ENCODE assay signal across 21 cellular contexts in genomic region chr5:171371326-171371725, GRCh38. TPM values are rescaled to one million over a fixed set of nuclear protein-coding genes. Genes with fewer than 3 reads are reported as not detected.
DNase-seq lines count a peak whose midpoint lies in the region; ATAC-seq, FAIRE-seq and TF ChIP-seq lines count a peak whose summit lies in the region.
"Had no signal": no experiment of that assay in that cellular context is flagged by ENCODE, and none has a peak within 500 bp of the region (broad histone marks: within the 10 kb centered on the region; RNA-seq: fewer than 3 reads in every experiment).

No MANE protein-coding gene starts in this region.

- no peak overlapping the region for H3K9ac ChIP-seq in kidney (ENCODE audit: low read length in 2 of 2)
- H3K9ac ChIP-seq: SK-N-SH had no signal

- H3K4me1 Mint-ChIP-seq in activated T-cell treated with anti-CD3 and anti-CD28 coated beads, Interleukin-2, amount 50 U/mL, for 24 hours (ENCODE audit: low read depth), result peaks cover 3% of the 10 kb centered on the region
- peaks cover 7% of the 10 kb centered on the region for H3K4me1 Mint-ChIP-seq in activated T-cell treated with anti-CD3 and anti-CD28 coated beads, Interleukin-2, amount 50 U/mL, for 72 hours (ENCODE audit: low read depth)
- H3K4me1 Mint-ChIP-seq: CD4-positive, CD25-positive, alpha-beta regulatory T cell had no signal

- H3K27me3 Mint-ChIP-seq in activated T-cell treated with anti-CD3 and anti-CD28 coated beads, Interleukin-2, amount 50 U/mL, for 24 hours, result peaks cover 12% of the 10 kb centered on the region
- no peaks in the 10 kb centered on the region for H3K27me3 Mint-ChIP-seq in activated T-cell treated with anti-CD3 and anti-CD28 coated beads, Interleukin-2, amount 50 U/mL, for 72 hours (ENCODE audit: low read depth)

- intact Hi-C loops in Panc1 (cut with micrococcal nuclease; ENCODE audit: unreplicated experiment) (no loop called here), kidney (cut with DNase I) (no loop called here), spleen (cut with DNase I; ENCODE audit: low total_unique reads) (no loop called here)

- 80 to 93% (median 83%) methylated on average over 12 to 13 of the region's 13 CpGs for WGBS in spleen, 5 donors

- in situ Hi-C loops in Panc1 (cut with HindIII; ENCODE audit: low pct_unique_long_range_greater_than_20kb, low sequenced_read_pairs), result no loop called here

- CTCF ChIA-PET in Panc1 (lab: Charles Lee), result no interaction called here

- H3K27ac Mint-ChIP-seq in activated T-cell treated with anti-CD3 and anti-CD28 coated beads, Interleukin-2, amount 50 U/mL, for 24 hours, result no peak overlapping the region
- H3K27ac Mint-ChIP-seq in activated T-cell treated with anti-CD3 and anti-CD28 coated beads, Interleukin-2, amount 50 U/mL, for 72 hours, result no peak overlapping the region
- H3K27ac Mint-ChIP-seq: CD4-positive, CD25-positive, alpha-beta regulatory T cell had no signal

- TF ChIP-seq POLR2A in spleen (IDR thresholded peaks at IDR 0.05), result no peak

- POLR2A ChIA-PET in Panc1 (lab: Charles Lee), result no interaction called here

- ATAC-seq in activated T-cell treated with anti-CD3 and anti-CD28 coated beads, Interleukin-2, amount 50 U/mL, for 72 hours (replicated peaks in 1 of 2), result no peak
- ATAC-seq in Panc1, result peak; percentile 46
- no peak for ATAC-seq in HG03378 (IDR thresholded peaks at IDR 0.05; ENCODE audit: unreplicated experiment)

- no peaks in the 10 kb centered on the region for H3K27me3 ChIP-seq in Panc1 (ENCODE audit: control insufficient read depth, insufficient read depth, low read length)
- peaks cover 0 to 29% (median 0%) of the 10 kb centered on the region in 7 donors for H3K27me3 ChIP-seq in spleen (replicated peaks in 1 of 7)
- H3K27me3 ChIP-seq: BE2C had no signal

- no peak overlapping the region for H3K4me3 ChIP-seq in Panc1 (ENCODE audit: low read depth in 2 of 2, low read length in 2 of 2)
- no peak overlapping the region for H3K4me3 ChIP-seq in kidney (ENCODE audit: low read length in 2 of 2)
- no peak overlapping the region for H3K4me3 ChIP-seq in spleen

- no peaks in the 10 kb centered on the region for H3K36me3 ChIP-seq in Panc1 (ENCODE audit: control insufficient read depth, insufficient read depth, low read length)
- no peaks in the 10 kb centered on the region for H3K36me3 ChIP-seq in kidney (ENCODE audit: control insufficient read depth in 1 of 2, insufficient read depth in 2 of 2, low read length in 2 of 2)
- no peaks in the 10 kb centered on the region for H3K36me3 ChIP-seq in spleen
- H3K36me3 ChIP-seq: BE2C had no signal

- H3K9me3 ChIP-seq in Panc1 (ENCODE audit: control insufficient read depth, insufficient read depth, low read depth, low read length) (no peaks in the 10 kb centered on the region), kidney (ENCODE audit: control insufficient read depth in 1 of 2, low read length in 2 of 2) (no peaks in the 10 kb centered on the region), spleen (no peaks in the 10 kb centered on the region)
- H3K9me3 ChIP-seq: BE2C, SK-N-SH had no signal

- no TSS peak for BruUV-seq in Panc1 (replicated peaks; lab: Mats Ljungman, UMichigan)

- H3K4me1 ChIP-seq in Panc1 (ENCODE audit: control insufficient read depth, insufficient read depth, low read length) (no peaks in the 10 kb centered on the region), kidney (ENCODE audit: control insufficient read depth in 1 of 2, insufficient read depth in 1 of 2, low read depth in 1 of 2, low read length in 2 of 2) (no peaks in the 10 kb centered on the region), spleen (no peaks in the 10 kb centered on the region)
- H3K4me1 ChIP-seq: BE2C had no signal

- H3K4me3 Mint-ChIP-seq in activated T-cell treated with anti-CD3 and anti-CD28 coated beads, Interleukin-2, amount 50 U/mL, for 24 hours, result no peak overlapping the region
- H3K4me3 Mint-ChIP-seq in activated T-cell treated with anti-CD3 and anti-CD28 coated beads, Interleukin-2, amount 50 U/mL, for 72 hours, result no peak overlapping the region
- H3K4me3 Mint-ChIP-seq: CD4-positive, CD25-positive, alpha-beta regulatory T cell had no signal

- peak; percentile 21 for DNase-seq in activated T-cell treated with anti-CD3 and anti-CD28 coated beads, Interleukin-2, amount 50 U/mL, for 24 hours
- DNase-seq in activated T-cell treated with anti-CD3 and anti-CD28 coated beads, Interleukin-2, amount 50 U/mL, for 72 hours, result no peak
- DNase-seq in Panc1 (ENCODE audit: low read depth, low spot score), result no peak
- peak; percentile 41 for DNase-seq in kidney
- DNase-seq in spleen, result peak; percentile 69
- DNase-seq in middle frontal gyrus (ENCODE audit: extremely low spot score, low spot score), result no peak
- DNase-seq in stimulated activated naive CD4-positive, alpha-beta T cell treated with Interleukin-2 at 50 U/mL for 16 hours (lab: John Stamatoyannopoulos, UW), result no peak
- DNase-seq: BE2C, COR-L47, DMS 273 treated with DMSO at 0.1 percent for 48 hours, DND-41, HCEC 1CT, NCI-H1105 treated with DMSO at 0.1 percent for 48 hours, NCI-H1694, NCI-H2081 treated with DMSO at 0.1 percent for 48 hours, NCI-H510A treated with DMSO at 0.1 percent for 48 hours, SHP77 treated with DMSO at 0.1 percent for 48 hours, SK-N-SH had no signal

- H3K27ac ChIP-seq in Panc1 (ENCODE audit: low read length), result no peak overlapping the region
- no peak overlapping the region for H3K27ac ChIP-seq in kidney (ENCODE audit: low read depth in 2 of 2, low read length in 2 of 2)
- no peak overlapping the region for H3K27ac ChIP-seq in spleen

- FAIRE-seq in kidney (lab: Jason Lieb, UNC), result no peak

- H3K36me3 Mint-ChIP-seq in activated T-cell treated with anti-CD3 and anti-CD28 coated beads, Interleukin-2, amount 50 U/mL, for 24 hours (ENCODE audit: low read depth), result no peaks in the 10 kb centered on the region
- no peaks in the 10 kb centered on the region for H3K36me3 Mint-ChIP-seq in activated T-cell treated with anti-CD3 and anti-CD28 coated beads, Interleukin-2, amount 50 U/mL, for 72 hours (ENCODE audit: insufficient read depth in 2 of 2)
- H3K36me3 Mint-ChIP-seq: CD4-positive, CD25-positive, alpha-beta regulatory T cell had no signal

- TF ChIP-seq CTCF in Panc1 (IDR thresholded peaks at IDR 0.05) (no peak), kidney (IDR thresholded peaks at IDR 0.05; ENCODE audit: borderline replicate concordance, extremely low read depth, insufficient read depth) (no peak), spleen (IDR thresholded peaks at IDR 0.05 in 8 of 11, conservative IDR thresholded peaks at IDR 0.05 in 3 of 11) (no peak)

- H3K9me3 Mint-ChIP-seq in activated T-cell treated with anti-CD3 and anti-CD28 coated beads, Interleukin-2, amount 50 U/mL, for 24 hours, result no peaks in the 10 kb centered on the region
- no peaks in the 10 kb centered on the region for H3K9me3 Mint-ChIP-seq in activated T-cell treated with anti-CD3 and anti-CD28 coated beads, Interleukin-2, amount 50 U/mL, for 72 hours

RNA-seq across cellular contexts. Expression of gene NPM1, which starts 16.3 kb away (rescaled TPM):
- 1,000 to 10,000 TPM; 2,044 to 2,227 TPM for total RNA-seq in activated T-cell treated with anti-CD3 and anti-CD28 coated beads, Interleukin-2, amount 50 U/mL, for 72 hours
- total RNA-seq in Panc1 (2021; ENCODE audit: unreplicated experiment), result 1,864 TPM
- polyA plus RNA-seq in Panc1 (2012; ENCODE audit: insufficient read length), result 1,117 TPM
- 612 TPM for total RNA-seq in kidney
- polyA plus RNA-seq in kidney (ENCODE audit: insufficient read depth, low read depth, low replicate concordance), result 611 TPM
- total RNA-seq in spleen, result 100 to 1,000 TPM; 441 to 681 (median 572) TPM
- 1,000 to 10,000 TPM; 1,521 to 2,472 (median 2,090) TPM for polyA plus RNA-seq in spleen

RNA-seq across cellular contexts. Expression of gene FGF18, which starts 48.1 kb away (rescaled TPM):
- total RNA-seq in activated T-cell treated with anti-CD3 and anti-CD28 coated beads, Interleukin-2, amount 50 U/mL, for 72 hours, result under 1 TPM; 0.12 to 0.17 TPM
- total RNA-seq in Panc1 (2021; ENCODE audit: unreplicated experiment) (1.7 TPM), kidney (1.8 TPM), spleen (under 1 TPM in 6 of 7 donors, not detected in 1; 0.22 to 0.74 (median 0.33) TPM)
- polyA plus RNA-seq in Panc1 (2012; ENCODE audit: insufficient read length), result 0.78 TPM
- polyA plus RNA-seq in kidney (ENCODE audit: insufficient read depth, low read depth, low replicate concordance) (0.39 TPM), spleen (under 1 TPM; 0.32 to 0.74 (median 0.33) TPM)
- total RNA-seq: RPMI7951 had no signal

Comparison
In these comparisons a context has a peak if more than half of its experiments do, and no peak if none do; other contexts are left out.
1. DNase-seq: peak in activated T-cell treated with anti-CD3 and anti-CD28 coated beads, Interleukin-2, amount 50 U/mL, for 24 hours (single experiment), kidney (single experiment) and spleen (single experiment); none in activated T-cell treated with anti-CD3 and anti-CD28 coated beads, Interleukin-2, amount 50 U/mL, for 72 hours (0 of 2), Panc1 (single experiment), middle frontal gyrus (single experiment) and stimulated activated naive CD4-positive, alpha-beta T cell treated with Interleukin-2 at 50 U/mL for 16 hours (single experiment).